1 cellular context compared by ENCODE assay signal in genomic region chr17:38701504-38702165, GRCh38.
A peak's percentile ranks its signal among the peaks of the same experiment; 100 is the strongest.
TF ChIP-seq lines count a peak whose summit lies in the region.

No MANE protein-coding gene starts in this region.

TF ChIP-seq in HepG2, 621 proteins besides CTCF, POLR2A, EP300 and RAD21 (continued from another document and continues in another):
- TF ChIP-seq ZNF800 (CRISPR knock-in tag; IDR thresholded peaks at IDR 0.05): no peak
- no peak for TF ChIP-seq ZBTB37 (CRISPR knock-in tag; IDR thresholded peaks at IDR 0.05)
- no peak for TF ChIP-seq GABPB1 (CRISPR knock-in tag; IDR thresholded peaks at IDR 0.05)
- no peak for TF ChIP-seq HMGA1 (CRISPR knock-in tag; conservative IDR thresholded peaks at IDR 0.05)
- TF ChIP-seq ZBTB20 (CRISPR knock-in tag; IDR thresholded peaks at IDR 0.05; ENCODE audit: borderline replicate concordance, low read depth): no peak; the same call in 1 of the 2 replicates
- no peak; the same call in 1 of the 2 replicates for TF ChIP-seq ZNF230 (CRISPR knock-in tag; IDR thresholded peaks at IDR 0.05)
- no peak for TF ChIP-seq ZNF101 (CRISPR knock-in tag; IDR thresholded peaks at IDR 0.05; ENCODE audit: borderline replicate concordance, low read depth)
- no peak; the same call in 1 of the 2 replicates for TF ChIP-seq RARG (CRISPR knock-in tag; IDR thresholded peaks at IDR 0.05; ENCODE audit: low read depth)
- 0 out of 2 replicates have a peak, but pooled peaks have one; percentile 13 for TF ChIP-seq ZNF3 (CRISPR knock-in tag; IDR thresholded peaks at IDR 0.05)
- no peak for TF ChIP-seq ZNF317 (CRISPR knock-in tag; IDR thresholded peaks at IDR 0.05)
- no peak for TF ChIP-seq SP1 (IDR thresholded peaks at IDR 0.05)
- peak; percentile 8; the same call in 1 of the 2 replicates for TF ChIP-seq SP1 (CRISPR knock-in tag; IDR thresholded peaks at IDR 0.05)
- no peak for TF ChIP-seq ZBTB2 (CRISPR knock-in tag; IDR thresholded peaks at IDR 0.05; ENCODE audit: low read depth)
- TF ChIP-seq ZNF225 (CRISPR knock-in tag; IDR thresholded peaks at IDR 0.05): 0 out of 2 replicates have a peak, but pooled peaks have one; percentile 5
- 0 out of 2 replicates have a peak, but pooled peaks have one; percentile 9 for TF ChIP-seq REXO4 (CRISPR knock-in tag; IDR thresholded peaks at IDR 0.05; ENCODE audit: borderline replicate concordance)
- no peak for TF ChIP-seq ZBTB33 (CRISPR knock-in tag; IDR thresholded peaks at IDR 0.05)
- no peak for TF ChIP-seq NCOA2 (CRISPR knock-in tag; IDR thresholded peaks at IDR 0.05)
- TF ChIP-seq IRF2 (CRISPR knock-in tag; IDR thresholded peaks at IDR 0.05): 0 out of 2 replicates have a peak, but pooled peaks have one; percentile 18
- TF ChIP-seq ZNF431 (CRISPR knock-in tag; IDR thresholded peaks at IDR 0.05; ENCODE audit: borderline replicate concordance, low read depth): no peak
- TF ChIP-seq KLF12 (CRISPR knock-in tag; IDR thresholded peaks at IDR 0.05; ENCODE audit: borderline replicate concordance): no peak
- 0 out of 2 replicates have a peak, but pooled peaks have one; percentile 10 for TF ChIP-seq ZNF546 (CRISPR knock-in tag; conservative IDR thresholded peaks at IDR 0.05)
- TF ChIP-seq ZNF501 (CRISPR knock-in tag; IDR thresholded peaks at IDR 0.05): peak; percentile 16; the same call in 1 of the 2 replicates
- TF ChIP-seq ISL2 (CRISPR knock-in tag; IDR thresholded peaks at IDR 0.05): no peak
- TF ChIP-seq FOXJ3 (CRISPR knock-in tag; IDR thresholded peaks at IDR 0.05; ENCODE audit: borderline replicate concordance): no peak
- no peak for TF ChIP-seq CC2D1A (CRISPR knock-in tag; IDR thresholded peaks at IDR 0.05)
- TF ChIP-seq HNRNPLL (IDR thresholded peaks at IDR 0.05; ENCODE audit: low read depth, low read length, poor library complexity, severe bottlenecking): peak; percentile 49
- no peak for TF ChIP-seq MBD4 (IDR thresholded peaks at IDR 0.05; ENCODE audit: borderline replicate concordance, low read length)
- TF ChIP-seq BRD4 (CRISPR knock-in tag; IDR thresholded peaks at IDR 0.05): peak; percentile 15; the same call in 1 of the 2 replicates
- no peak; the same call in 1 of the 2 replicates for TF ChIP-seq ZNF850 (CRISPR knock-in tag; conservative IDR thresholded peaks at IDR 0.05)
- TF ChIP-seq TRAFD1 (CRISPR knock-in tag; IDR thresholded peaks at IDR 0.05; ENCODE audit: borderline replicate concordance): no peak
- TF ChIP-seq ZNF776 (CRISPR knock-in tag; IDR thresholded peaks at IDR 0.05): no peak
- TF ChIP-seq ZC3H13 (CRISPR knock-in tag; IDR thresholded peaks at IDR 0.05): no peak
- TF ChIP-seq SP2 (CRISPR knock-in tag; IDR thresholded peaks at IDR 0.05): no peak
- no peak for TF ChIP-seq NFKBIZ (CRISPR knock-in tag; IDR thresholded peaks at IDR 0.05)
- no peak for TF ChIP-seq PBX3 (CRISPR knock-in tag; IDR thresholded peaks at IDR 0.05; ENCODE audit: borderline replicate concordance)
- no peak for TF ChIP-seq ZNF883 (CRISPR knock-in tag; IDR thresholded peaks at IDR 0.05; ENCODE audit: not compliant biosample characterization)
- TF ChIP-seq E2F5 (CRISPR knock-in tag; conservative IDR thresholded peaks at IDR 0.05): 0 out of 2 replicates have a peak, but pooled peaks have one; percentile 59
- TF ChIP-seq IKZF4 (CRISPR knock-in tag; IDR thresholded peaks at IDR 0.05; ENCODE audit: borderline replicate concordance, low read depth, not compliant biosample characterization): no peak
- no peak; the same call in 1 of the 2 replicates for TF ChIP-seq ZNF292 (CRISPR knock-in tag; IDR thresholded peaks at IDR 0.05; ENCODE audit: borderline replicate concordance, low read depth)
- peak; percentile 49; the same call in 1 of the 2 replicates for TF ChIP-seq HDAC2 (CRISPR knock-in tag; IDR thresholded peaks at IDR 0.05)
- TF ChIP-seq ZNF710 (CRISPR knock-in tag; IDR thresholded peaks at IDR 0.05; ENCODE audit: borderline replicate concordance): no peak
- TF ChIP-seq ZNF678 (CRISPR knock-in tag; IDR thresholded peaks at IDR 0.05): peak; percentile 93; the same call in 1 of the 2 replicates
- 0 out of 2 replicates have a peak, but pooled peaks have one; percentile 17 for TF ChIP-seq ZNF589 (CRISPR knock-in tag; conservative IDR thresholded peaks at IDR 0.05)
- TF ChIP-seq ZFP36L2 (CRISPR knock-in tag; IDR thresholded peaks at IDR 0.05): no peak
- no peak for TF ChIP-seq BATF2 (CRISPR knock-in tag; IDR thresholded peaks at IDR 0.05)
- no peak for TF ChIP-seq ZNF430 (CRISPR knock-in tag; IDR thresholded peaks at IDR 0.05)
- no peak for TF ChIP-seq ZNF569 (CRISPR knock-in tag; IDR thresholded peaks at IDR 0.05; ENCODE audit: borderline replicate concordance)
- TF ChIP-seq JARID2 (CRISPR knock-in tag; IDR thresholded peaks at IDR 0.05; ENCODE audit: insufficient replicate concordance): no peak
- no peak for TF ChIP-seq ZNF784 (CRISPR knock-in tag; IDR thresholded peaks at IDR 0.05; ENCODE audit: borderline replicate concordance)
- no peak for TF ChIP-seq ZMAT3 (CRISPR knock-in tag; conservative IDR thresholded peaks at IDR 0.05)
- peak; percentile 18; the same call in 1 of the 2 replicates for TF ChIP-seq SNAPC2 (CRISPR knock-in tag; IDR thresholded peaks at IDR 0.05)
- no peak for TF ChIP-seq SUZ12 (IDR thresholded peaks at IDR 0.05; ENCODE audit: low read depth, low read length)
- no peak for TF ChIP-seq MAFK (conservative IDR thresholded peaks at IDR 0.05 in 1 of 2, IDR thresholded peaks at IDR 0.05 in 1 of 2; ENCODE audit: low read length in 2 of 2)
- TF ChIP-seq ZBTB3 (CRISPR knock-in tag; IDR thresholded peaks at IDR 0.05; ENCODE audit: borderline replicate concordance, low read depth): peak; percentile 71; the same call in 1 of the 2 replicates
- no peak for TF ChIP-seq XRCC5 (optimal IDR thresholded peaks at IDR 0.05; ENCODE audit: low read length)
- TF ChIP-seq DPF2 (CRISPR knock-in tag; IDR thresholded peaks at IDR 0.05; ENCODE audit: borderline replicate concordance, low read depth): no peak
- TF ChIP-seq NFYB (CRISPR knock-in tag; IDR thresholded peaks at IDR 0.05): peak; percentile 39; the same call in 1 of the 2 replicates
- TF ChIP-seq CBX1 (IDR thresholded peaks at IDR 0.05; ENCODE audit: low read depth): no peak
- TF ChIP-seq ERF (CRISPR knock-in tag; IDR thresholded peaks at IDR 0.05): 0 out of 2 replicates have a peak, but pooled peaks have one; percentile 8
